ENCODE assay signal across 1 cellular context in the genomic region with DNA sequence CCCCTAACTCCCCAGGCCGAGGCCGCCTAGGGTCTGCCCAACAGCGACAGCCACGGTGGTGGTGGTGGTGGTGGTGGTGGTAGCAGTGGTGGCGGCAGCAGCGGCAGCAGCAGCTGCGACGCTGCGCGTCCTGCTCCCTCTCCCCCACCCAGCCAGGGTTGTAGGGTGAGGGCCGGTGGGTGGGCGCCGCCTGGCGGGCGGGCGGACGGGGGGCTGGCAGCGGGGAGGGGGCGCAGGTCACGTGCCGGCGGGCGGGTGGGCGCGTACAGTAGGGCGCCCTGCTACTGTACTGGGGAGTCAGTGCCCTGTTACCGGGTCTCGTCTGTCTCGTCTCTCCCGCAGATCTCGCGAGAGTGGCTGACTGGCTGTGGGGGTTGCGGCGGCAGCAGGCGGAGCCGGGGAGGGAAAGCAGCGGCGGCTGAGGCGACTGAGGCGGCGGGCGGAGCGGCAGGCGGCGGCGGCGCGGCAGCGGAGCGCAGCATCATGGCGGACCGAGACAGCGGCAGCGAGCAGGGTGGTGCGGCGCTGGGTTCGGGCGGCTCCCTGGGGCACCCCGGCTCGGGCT.
TF ChIP-seq lines count a peak whose summit lies in the region.

A gene (plus strand): TSS at position 411 of the 565 bp plus-strand sequence. CDS start 73 bp downstream, at position 484.

TF ChIP-seq in neural cell, 6 proteins besides CTCF, POLR2A, EP300 and RAD21 (continued from another document):
- TF ChIP-seq, protein P1, sequence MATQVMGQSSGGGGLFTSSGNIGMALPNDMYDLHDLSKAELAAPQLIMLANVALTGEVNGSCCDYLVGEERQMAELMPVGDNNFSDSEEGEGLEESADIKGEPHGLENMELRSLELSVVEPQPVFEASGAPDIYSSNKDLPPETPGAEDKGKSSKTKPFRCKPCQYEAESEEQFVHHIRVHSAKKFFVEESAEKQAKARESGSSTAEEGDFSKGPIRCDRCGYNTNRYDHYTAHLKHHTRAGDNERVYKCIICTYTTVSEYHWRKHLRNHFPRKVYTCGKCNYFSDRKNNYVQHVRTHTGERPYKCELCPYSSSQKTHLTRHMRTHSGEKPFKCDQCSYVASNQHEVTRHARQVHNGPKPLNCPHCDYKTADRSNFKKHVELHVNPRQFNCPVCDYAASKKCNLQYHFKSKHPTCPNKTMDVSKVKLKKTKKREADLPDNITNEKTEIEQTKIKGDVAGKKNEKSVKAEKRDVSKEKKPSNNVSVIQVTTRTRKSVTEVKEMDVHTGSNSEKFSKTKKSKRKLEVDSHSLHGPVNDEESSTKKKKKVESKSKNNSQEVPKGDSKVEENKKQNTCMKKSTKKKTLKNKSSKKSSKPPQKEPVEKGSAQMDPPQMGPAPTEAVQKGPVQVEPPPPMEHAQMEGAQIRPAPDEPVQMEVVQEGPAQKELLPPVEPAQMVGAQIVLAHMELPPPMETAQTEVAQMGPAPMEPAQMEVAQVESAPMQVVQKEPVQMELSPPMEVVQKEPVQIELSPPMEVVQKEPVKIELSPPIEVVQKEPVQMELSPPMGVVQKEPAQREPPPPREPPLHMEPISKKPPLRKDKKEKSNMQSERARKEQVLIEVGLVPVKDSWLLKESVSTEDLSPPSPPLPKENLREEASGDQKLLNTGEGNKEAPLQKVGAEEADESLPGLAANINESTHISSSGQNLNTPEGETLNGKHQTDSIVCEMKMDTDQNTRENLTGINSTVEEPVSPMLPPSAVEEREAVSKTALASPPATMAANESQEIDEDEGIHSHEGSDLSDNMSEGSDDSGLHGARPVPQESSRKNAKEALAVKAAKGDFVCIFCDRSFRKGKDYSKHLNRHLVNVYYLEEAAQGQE (IDR thresholded peaks at IDR 0.05; ENCODE audit: borderline replicate concordance), result peak; percentile 63
- TF ChIP-seq SMC3 (conservative IDR thresholded peaks at IDR 0.05; ENCODE audit: poor library complexity), result peak; percentile 3
- TF ChIP-seq MXI1 (conservative IDR thresholded peaks at IDR 0.05; ENCODE audit: poor library complexity, severe bottlenecking), result peak; percentile 34
